ENCODE assay signal across 35 cellular contexts in the genomic region with DNA sequence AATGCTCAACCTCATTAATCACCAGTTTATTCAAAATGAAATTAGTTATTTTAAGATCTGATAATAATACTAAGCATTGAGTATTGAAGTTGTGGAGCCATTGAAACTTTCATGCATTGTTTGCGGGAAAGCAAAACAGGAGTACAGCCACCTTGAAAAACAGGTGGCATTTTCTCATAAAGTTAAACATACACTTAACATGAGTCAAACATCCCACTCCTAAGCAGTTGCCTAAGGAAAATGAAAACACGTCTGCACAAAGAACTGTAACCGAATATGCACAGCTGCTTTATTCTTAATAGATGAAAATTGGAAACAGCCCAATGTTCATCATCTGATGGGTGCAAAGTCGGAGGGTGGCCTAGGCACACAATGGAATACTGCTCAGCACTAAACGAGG.
"Had no signal": no experiment of that assay in that cellular context is flagged by ENCODE, and none has a peak within 500 bp of the region (broad histone marks: within the 10 kb centered on the region; RNA-seq: fewer than 3 reads in every experiment).

No MANE protein-coding gene starts in this region.

- DNase-seq: activated B cell treated with CpG ODN at 0.5 μM for 24 hours; activated CD4-positive, alpha-beta memory T cell treated with anti-CD3 and anti-CD28 coated beads for 36 hours; activated CD4-positive, alpha-beta T cell treated with anti-CD3 and anti-CD28 coated beads for 4 hours; activated CD4-positive, alpha-beta T cell treated with anti-CD3 and anti-CD28 coated beads, Interleukin-2, amount 50 U/mL, for 1 hour; activated CD4-positive, CD25-positive, alpha-beta regulatory T cell treated with anti-CD3 and anti-CD28 coated beads, Interleukin-2, amount 50 U/mL, for 72 hours; activated CD8-positive, alpha-beta memory T cell treated with anti-CD3 and anti-CD28 coated beads, Interleukin-2, amount 50 U/mL, for 4 hours; activated effector memory CD4-positive, alpha-beta T cell treated with Interleukin-2 at 50 U/mL for 16 hours; activated naive CD4-positive, alpha-beta T cell treated with anti-CD3 and anti-CD28 coated beads, Interleukin-2, amount 10 ng/mL, durations not matched to agents 7 days and 5 days; activated naive CD8-positive, alpha-beta T cell treated with anti-CD3 and anti-CD28 coated beads, Interleukin-2, amount 50 U/mL, for 24 hours; activated T-cell treated with anti-CD3 and anti-CD28 coated beads for 4 hours; activated T-cell treated with anti-CD3 and anti-CD28 coated beads, Interleukin-2, amount 50 U/mL, for 4 hours; anterior cingulate cortex; caudate nucleus; cerebellar nuclear complex; MM.1S; MV-4-11; NCI-H1105; NCI-H1417 treated with DMSO at 0.1 percent for 48 hours; NCI-H1694; NCI-H2029; NCI-H446 treated with DMSO at 0.1 percent for 48 hours; NCI-H524; NCI-H69; NCI-H82; SIG-M5; SW 1271; T-helper 1 cell; T-helper 2 cell; T-helper 9 cell had no signal

- FAIRE-seq: bronchial epithelial cell had no signal

- H3K27ac ChIP-seq: KMS-11, VCaP had no signal

- ATAC-seq: activated naive CD8-positive, alpha-beta T cell treated with anti-CD3 and anti-CD28 coated beads, Interleukin-2, amount 50 U/mL, for 24 hours; activated T-cell treated with anti-CD3 and anti-CD28 coated beads, Interleukin-2, amount 50 U/mL, for 4 hours; Panc1; Right ventricle myocardium inferior; SK-N-SH treated with all-trans-retinoic acid at 6 μM for 48 hours had no signal
